In genomic region chr17:77409282-77410161, GRCh38 we compare ENCODE assay signal across 8 cellular contexts.
DNase-seq lines count a peak whose midpoint lies in the region; ATAC-seq and TF ChIP-seq lines count a peak whose summit lies in the region.

No MANE protein-coding gene starts in this region.

- no peak for TF ChIP-seq CTCF in upper lobe of right lung (IDR thresholded peaks at IDR 0.05)
- TF ChIP-seq CTCF in A673 (conservative IDR thresholded peaks at IDR 0.05; ENCODE audit: low read depth, low read length), result no peak

- H3K4me3 ChIP-seq in mesendoderm (ENCODE audit: low read length) (no peak overlapping the region), upper lobe of right lung (no peak overlapping the region), A673 (ENCODE audit: low read depth, low read length, poor library complexity, severe bottlenecking) (no peak overlapping the region)

- H3K79me2 ChIP-seq in mesendoderm (ENCODE audit: control insufficient read depth, insufficient read depth, low read length), result peaks cover 11% of the 10 kb centered on the region

- H2BK120ac ChIP-seq in mesendoderm (ENCODE audit: low read depth, low read length), result no peak overlapping the region

- H3K27me3 Mint-ChIP-seq in activated CD4-positive, alpha-beta T cell treated with anti-CD3 and anti-CD28 coated beads, Interleukin-2, amount 10 ng/mL, durations not matched to agents 24 days and 14 days, result no peaks in the 10 kb centered on the region
- no peaks in the 10 kb centered on the region for H3K27me3 Mint-ChIP-seq in central memory CD8-positive, alpha-beta T cell

- no peak overlapping the region for H3K4ac ChIP-seq in mesendoderm (ENCODE audit: low read depth, low read length)

- H3K79me1 ChIP-seq in mesendoderm (ENCODE audit: low read length), result peaks cover 30% of the 10 kb centered on the region

- peaks cover 5% of the 10 kb centered on the region for H3K4me1 ChIP-seq in mesendoderm (ENCODE audit: control insufficient read depth, low read depth, low read length)
- peaks cover 59% of the 10 kb centered on the region for H3K4me1 ChIP-seq in upper lobe of right lung
- H3K4me1 ChIP-seq in A673 (ENCODE audit: insufficient read depth, low read length, poor library complexity, severe bottlenecking), result peaks cover 7% of the 10 kb centered on the region

- no peak overlapping the region for H2BK5ac ChIP-seq in mesendoderm (ENCODE audit: low read length)

- no peak overlapping the region for H3K9ac ChIP-seq in mesendoderm (ENCODE audit: low read length)

- no peaks in the 10 kb centered on the region for H3K36me3 ChIP-seq in mesendoderm (ENCODE audit: control insufficient read depth, insufficient read depth, low read length)
- no peaks in the 10 kb centered on the region for H3K36me3 ChIP-seq in upper lobe of right lung
- H3K36me3 ChIP-seq in A673 (ENCODE audit: insufficient read depth, low read length, poor library complexity, severe bottlenecking), result no peaks in the 10 kb centered on the region

- intact Hi-C loops in activated CD4-positive, alpha-beta T cell treated with anti-CD3 and anti-CD28 coated beads, Interleukin-2, amount 10 ng/mL, durations not matched to agents 24 days and 14 days (cut with micrococcal nuclease), result loop anchor here (5.0 kb wide), 1 partner anchor 37 kb away; no protein-coding TSS in a partner anchor
- intact Hi-C loops in upper lobe of right lung (cut with DNase I) (no loop called here), A673 (cut with micrococcal nuclease; ENCODE audit: unreplicated experiment) (no loop called here)

- H3K23ac ChIP-seq in mesendoderm (ENCODE audit: low read length), result no peak overlapping the region

- DNase-seq in activated CD4-positive, alpha-beta T cell treated with anti-CD3 and anti-CD28 coated beads, Interleukin-2, amount 10 ng/mL, durations not matched to agents 24 days and 14 days, result peak; percentile 78
- no peak for DNase-seq in activated CD4-positive, alpha-beta T cell treated with anti-CD3 and anti-CD28 coated beads for 1 hour
- DNase-seq in central memory CD8-positive, alpha-beta T cell (ENCODE audit: low spot score in 2 of 2), result peak in 1 of 2 donors; percentile 56
- DNase-seq in mesendoderm (peak; percentile 84), upper lobe of right lung (peak; percentile 82), DMS53 treated with DMSO at 0.1 percent for 48 hours (lab: John Stamatoyannopoulos, UW; ENCODE audit: unreplicated experiment) (no peak), A673 (ENCODE audit: low spot score) (no peak), DMS114 treated with DMSO at 0.1 percent for 48 hours (lab: John Stamatoyannopoulos, UW; ENCODE audit: unreplicated experiment) (no peak)

- H3K4me2 ChIP-seq in mesendoderm (ENCODE audit: low read length), result no peak overlapping the region

- H4K8ac ChIP-seq in mesendoderm (ENCODE audit: low read depth, low read length), result no peak overlapping the region

- peaks cover 74% of the 10 kb centered on the region for H3K4me1 Mint-ChIP-seq in activated CD4-positive, alpha-beta T cell treated with anti-CD3 and anti-CD28 coated beads, Interleukin-2, amount 10 ng/mL, durations not matched to agents 24 days and 14 days
- H3K4me1 Mint-ChIP-seq in central memory CD8-positive, alpha-beta T cell, result peaks cover 82% of the 10 kb centered on the region

- CTCF ChIA-PET in A673 (lab: Charles Lee), result no interaction called here

- H3K4me3 Mint-ChIP-seq in activated CD4-positive, alpha-beta T cell treated with anti-CD3 and anti-CD28 coated beads, Interleukin-2, amount 10 ng/mL, durations not matched to agents 24 days and 14 days, result peak overlapping the region; percentile 76
- H3K4me3 Mint-ChIP-seq in central memory CD8-positive, alpha-beta T cell, result peak overlapping the region; percentile 60

- no peak overlapping the region for H2AK5ac ChIP-seq in mesendoderm (ENCODE audit: low read length)

- no peaks in the 10 kb centered on the region for H3K9me3 Mint-ChIP-seq in activated CD4-positive, alpha-beta T cell treated with anti-CD3 and anti-CD28 coated beads, Interleukin-2, amount 10 ng/mL, durations not matched to agents 24 days and 14 days
- no peaks in the 10 kb centered on the region for H3K9me3 Mint-ChIP-seq in central memory CD8-positive, alpha-beta T cell

- POLR2A ChIA-PET in A673 (lab: Charles Lee; ENCODE audit: low non-redundant PET), result no interaction called here

- H3K27ac Mint-ChIP-seq in activated CD4-positive, alpha-beta T cell treated with anti-CD3 and anti-CD28 coated beads, Interleukin-2, amount 10 ng/mL, durations not matched to agents 24 days and 14 days, result peak overlapping the region; percentile 86
- H3K27ac Mint-ChIP-seq in central memory CD8-positive, alpha-beta T cell (ENCODE audit: low read depth), result peak overlapping the region; percentile 83

- no TSS peak for BruUV-seq in A673 (replicated peaks; lab: Mats Ljungman, UMichigan)

- H3K27ac ChIP-seq in mesendoderm (ENCODE audit: low read depth, low read length) (no peak overlapping the region), upper lobe of right lung (peak overlapping the region; percentile 31), A673 (ENCODE audit: low read depth, low read length, poor library complexity, severe bottlenecking) (no peak overlapping the region)

- H3K27me3 ChIP-seq in mesendoderm (ENCODE audit: insufficient read depth, low read length, poor library complexity) (no peaks in the 10 kb centered on the region), upper lobe of right lung (no peaks in the 10 kb centered on the region), A673 (replicated peaks; ENCODE audit: insufficient read depth, low read depth, low read length, poor library complexity) (no peaks in the 10 kb centered on the region)

- no peak overlapping the region for H3K56ac ChIP-seq in mesendoderm (ENCODE audit: low read length)

- H3K18ac ChIP-seq in mesendoderm (ENCODE audit: low read length), result no peak overlapping the region

- H2BK15ac ChIP-seq in mesendoderm (replicated peaks; ENCODE audit: low read depth), result no peak overlapping the region

- peak; percentile 83 for ATAC-seq in central memory CD8-positive, alpha-beta T cell (replicated peaks; ENCODE audit: extremely low read depth, poor library complexity, severe bottlenecking)
- ATAC-seq in upper lobe of right lung, result peak; percentile 72

- WGBS in mesendoderm (ENCODE audit: extremely low coverage, insufficient coverage, low lambda C conversion rate), result no CpG with 5 or more reads among the region's 34 CpGs

- no peak overlapping the region for H4K5ac ChIP-seq in mesendoderm (ENCODE audit: low read length)

- H3K9me3 ChIP-seq in upper lobe of right lung (no peaks in the 10 kb centered on the region), A673 (ENCODE audit: low read depth, low read length, poor library complexity, severe bottlenecking) (no peaks in the 10 kb centered on the region)

- H3K36me3 Mint-ChIP-seq in activated CD4-positive, alpha-beta T cell treated with anti-CD3 and anti-CD28 coated beads, Interleukin-2, amount 10 ng/mL, durations not matched to agents 24 days and 14 days (ENCODE audit: low read depth), result peaks cover 38% of the 10 kb centered on the region
- H3K36me3 Mint-ChIP-seq in central memory CD8-positive, alpha-beta T cell (ENCODE audit: insufficient read depth), result peaks cover 14% of the 10 kb centered on the region

Comparison
In these comparisons a context has a peak if more than half of its experiments do, and no peak if none do; other contexts are left out.
1. DNase-seq: peak in activated CD4-positive, alpha-beta T cell treated with anti-CD3 and anti-CD28 coated beads, Interleukin-2, amount 10 ng/mL, durations not matched to agents 24 days and 14 days (single experiment), mesendoderm (single experiment) and upper lobe of right lung (single experiment); none in activated CD4-positive, alpha-beta T cell treated with anti-CD3 and anti-CD28 coated beads for 1 hour (single experiment), DMS53 treated with DMSO at 0.1 percent for 48 hours (single experiment), A673 (single experiment) and DMS114 treated with DMSO at 0.1 percent for 48 hours (single experiment).